In genomic region chr5:58076473-58077257, GRCh38 we compare ENCODE assay signal across 13 cellular contexts.
DNase-seq lines count a peak whose midpoint lies in the region; ATAC-seq and TF ChIP-seq lines count a peak whose summit lies in the region.
"Had no signal": no experiment of that assay in that cellular context is flagged by ENCODE, and none has a peak within 500 bp of the region (broad histone marks: within the 10 kb centered on the region; RNA-seq: fewer than 3 reads in every experiment).

No MANE protein-coding gene starts in this region.

- no peaks in the 10 kb centered on the region for H3K4me1 ChIP-seq in right cardiac atrium (ENCODE audit: control insufficient read depth, insufficient read depth, low read length)

- 0 out of 2 replicates have a peak overlapping the region, but pooled peaks have one; percentile 25 for H3K27ac ChIP-seq in 22Rv1
- H3K27ac ChIP-seq in right cardiac atrium (ENCODE audit: low read length), result no peak overlapping the region

- POLR2A ChIA-PET in GM10248 (lab: Yijun Ruan, JAX), result no interaction called here

- ATAC-seq in right cardiac atrium, result peak; percentile 33 to 55
- no peak for ATAC-seq in HG02981 (IDR thresholded peaks at IDR 0.05; ENCODE audit: unreplicated experiment)
- no peak for ATAC-seq in GM21447 (IDR thresholded peaks at IDR 0.05; ENCODE audit: unreplicated experiment)
- ATAC-seq: CD8-positive, alpha-beta T cell had no signal

- H3K27me3 ChIP-seq in right cardiac atrium (ENCODE audit: control insufficient read depth, insufficient read depth), result no peaks in the 10 kb centered on the region

- 72% methylated on average over 7 of the region's 7 CpGs for WGBS in right cardiac atrium

- no peak overlapping the region for H3K4me3 ChIP-seq in right cardiac atrium (ENCODE audit: low read length)

- intact Hi-C loops in right cardiac atrium (cut with DNase I), result no loop called here

- TF ChIP-seq CTCF in 22Rv1 (IDR thresholded peaks at IDR 0.05), result no peak
- TF ChIP-seq CTCF in GM10248 (IDR thresholded peaks at IDR 0.05; ENCODE audit: control extremely low read depth, extremely low read depth, low read depth, missing control alignments), result peak; percentile 1

- CTCF ChIA-PET in GM10248 (lab: Yijun Ruan, JAX), result no interaction called here

- DNase-seq in GM10248 (ENCODE audit: extremely low spot score) (no peak), SK-N-DZ (ENCODE audit: low spot score) (peak; percentile 57), right cardiac atrium (no peak), pons (ENCODE audit: low spot score) (no peak)
- DNase-seq: CD8-positive, alpha-beta T cell; HCEC 1CT; NCI-H2029 treated with DMSO at 0.1 percent for 48 hours; NCI-H2227 treated with DMSO at 0.1 percent for 48 hours; NCI-H774; SIG-M5 had no signal

- H3K9me3 ChIP-seq in right cardiac atrium (ENCODE audit: control insufficient read depth, low read length), result no peaks in the 10 kb centered on the region

Comparison
In these comparisons a context has a peak if more than half of its experiments do, and no peak if none do; other contexts are left out.
1. ATAC-seq: peak in right cardiac atrium (2 of 2); none in HG02981 (single experiment) and GM21447 (single experiment).